In genomic region chr7:44324204-44325126, GRCh38 we compare ENCODE assay signal across 12 cellular contexts. TPM values are rescaled to one million over a fixed set of nuclear protein-coding genes. Genes with fewer than 3 reads are reported as not detected.
DNase-seq lines count a peak whose midpoint lies in the region; ATAC-seq, FAIRE-seq and TF ChIP-seq lines count a peak whose summit lies in the region.
"Had no signal": no experiment of that assay in that cellular context is flagged by ENCODE, and none has a peak within 500 bp of the region (broad histone marks: within the 10 kb centered on the region; RNA-seq: fewer than 3 reads in every experiment).

No MANE protein-coding gene starts in this region.

- no peak overlapping the region for H3K27ac ChIP-seq in CD8-positive, alpha-beta T cell (ENCODE audit: low read depth, low read length)
- H3K27ac ChIP-seq in HUES6 (ENCODE audit: low read depth, low read length) (no peak overlapping the region), ectodermal cell (ENCODE audit: insufficient read depth, low read depth, low read length, poor library complexity, severe bottlenecking) (no peak overlapping the region)
- H3K27ac ChIP-seq: gastroesophageal sphincter had no signal

- ATAC-seq in CD8-positive, alpha-beta T cell: no peak
- ATAC-seq: gastroesophageal sphincter had no signal

- no peak overlapping the region for H3K27ac Mint-ChIP-seq in CD8-positive, alpha-beta T cell
- H3K27ac Mint-ChIP-seq in neural crest cell (ENCODE audit: unreplicated experiment): no peak overlapping the region
- H3K27ac Mint-ChIP-seq in CD14-positive monocyte: no peak overlapping the region

- H3K27me3 ChIP-seq in CD8-positive, alpha-beta T cell (ENCODE audit: insufficient read depth, low read length): no peaks in the 10 kb centered on the region
- peaks cover 93% of the 10 kb centered on the region for H3K27me3 ChIP-seq in HUES6 (ENCODE audit: control insufficient read depth, insufficient read depth, low read length)
- peaks cover 71% of the 10 kb centered on the region for H3K27me3 ChIP-seq in ectodermal cell (ENCODE audit: control insufficient read depth, insufficient read depth, low read length, poor library complexity, severe bottlenecking)

- whole genome bisulfite sequencing in ectodermal cell, 2 experiments: 10 to 11% methylated on average over 60 of the region's 60 CpGs

- FAIRE-seq in frontal cortex (lab: Jason Lieb, UNC): no peak

- no peak for DNase-seq in CD8-positive, alpha-beta T cell
- DNase-seq in neural crest cell (ENCODE audit: low read depth, low spot score): no peak
- no peak for DNase-seq in frontal cortex (ENCODE audit: low spot score in 2 of 2)
- no peak for DNase-seq in OCI-M2 (lab: John Stamatoyannopoulos, UW; ENCODE audit: unreplicated experiment)
- DNase-seq in CD14-positive monocyte (ENCODE audit: low spot score): no peak
- DNase-seq in NCI-H2107 (lab: John Stamatoyannopoulos, UW): no peak
- DNase-seq: activated gamma-delta T cell treated with Interleukin-2 at 50 U/mL for 16 hours; GDM1; stimulated activated CD4-positive, alpha-beta T cell treated with anti-CD3 and anti-CD28 coated beads, Interleukin-12 subunit alpha, Interleukin-12 subunit beta, amount 100 ng/mL, for 4 hours had no signal

- no peaks in the 10 kb centered on the region for H3K36me3 Mint-ChIP-seq in CD8-positive, alpha-beta T cell
- H3K36me3 Mint-ChIP-seq in neural crest cell (ENCODE audit: low read depth) (no peaks in the 10 kb centered on the region), CD14-positive monocyte (peaks cover 0 to 5% of the 10 kb centered on the region in 2 donors)

- CTCF ChIA-PET in CD8-positive, alpha-beta T cell (lab: Charles Lee): no interaction called here

- H3K9me3 ChIP-seq in CD8-positive, alpha-beta T cell (ENCODE audit: low read length): no peaks in the 10 kb centered on the region
- no peaks in the 10 kb centered on the region for H3K9me3 ChIP-seq in HUES6 (ENCODE audit: control insufficient read depth, insufficient read depth, low read depth, low read length)
- no peaks in the 10 kb centered on the region for H3K9me3 ChIP-seq in ectodermal cell (ENCODE audit: control insufficient read depth, low read length)
- H3K9me3 ChIP-seq: gastroesophageal sphincter had no signal

- intact Hi-C loops in CD8-positive, alpha-beta T cell (cut with DNase I, micrococcal nuclease): no loop called here
- intact Hi-C loops in CD14-positive monocyte (cut with micrococcal nuclease): no loop called here

- H3K27me3 Mint-ChIP-seq in CD8-positive, alpha-beta T cell (ENCODE audit: low read depth): peaks cover 35% of the 10 kb centered on the region
- peaks cover 64% of the 10 kb centered on the region for H3K27me3 Mint-ChIP-seq in neural crest cell (ENCODE audit: low read depth)
- H3K27me3 Mint-ChIP-seq in CD14-positive monocyte (ENCODE audit: low read depth in 3 of 3): peaks cover 37 to 56% (median 43%) of the 10 kb centered on the region in 3 donors

- peaks cover 7% of the 10 kb centered on the region for H3K4me1 Mint-ChIP-seq in CD8-positive, alpha-beta T cell (ENCODE audit: low read depth)
- peaks cover 5% of the 10 kb centered on the region for H3K4me1 Mint-ChIP-seq in neural crest cell
- H3K4me1 Mint-ChIP-seq in CD14-positive monocyte: peaks cover 5% of the 10 kb centered on the region

- no peak for TF ChIP-seq CTCF in CD8-positive, alpha-beta T cell (IDR thresholded peaks at IDR 0.05)
- TF ChIP-seq CTCF in neural crest cell (conservative IDR thresholded peaks at IDR 0.05) (no peak), CD14-positive monocyte (IDR thresholded peaks at IDR 0.05) (no peak)

- no peaks in the 10 kb centered on the region for H3K36me3 ChIP-seq in CD8-positive, alpha-beta T cell (ENCODE audit: insufficient read depth, low read length)
- H3K36me3 ChIP-seq in HUES6 (ENCODE audit: control insufficient read depth, insufficient read depth, low read length) (no peaks in the 10 kb centered on the region), ectodermal cell (ENCODE audit: control insufficient read depth, insufficient read depth, low read length) (no peaks in the 10 kb centered on the region)
- H3K36me3 ChIP-seq: gastroesophageal sphincter had no signal

- no peak overlapping the region for H3K4me3 ChIP-seq in CD8-positive, alpha-beta T cell (ENCODE audit: low read depth, low read length)
- H3K4me3 ChIP-seq in HUES6 (ENCODE audit: low read depth, low read length) (peak overlapping the region; percentile 39), ectodermal cell (ENCODE audit: insufficient read depth, low read depth, low read length) (peak overlapping the region; percentile 39)

- H3K4me3 Mint-ChIP-seq in CD8-positive, alpha-beta T cell: peak overlapping the region; percentile 35
- H3K4me3 Mint-ChIP-seq in neural crest cell (peak overlapping the region; percentile 83), CD14-positive monocyte (peak overlapping the region in 1 of 2 donors; percentile 90)

- no peaks in the 10 kb centered on the region for H3K9me3 Mint-ChIP-seq in CD8-positive, alpha-beta T cell
- H3K9me3 Mint-ChIP-seq in neural crest cell (peaks cover 4% of the 10 kb centered on the region), CD14-positive monocyte (peaks cover 0 to 9% (median 4%) of the 10 kb centered on the region in 7 donors)

- POLR2A ChIA-PET in CD8-positive, alpha-beta T cell (lab: Charles Lee): no interaction called here

- H3K9ac ChIP-seq in HUES6 (ENCODE audit: low read length): no peak overlapping the region

- no peaks in the 10 kb centered on the region for H3K4me1 ChIP-seq in CD8-positive, alpha-beta T cell (ENCODE audit: insufficient read depth, low read length)
- H3K4me1 ChIP-seq in HUES6 (ENCODE audit: control insufficient read depth, insufficient read depth, low read length) (no peaks in the 10 kb centered on the region), ectodermal cell (ENCODE audit: control insufficient read depth, insufficient read depth, low read length) (no peaks in the 10 kb centered on the region)

RNA-seq across cellular contexts. Expression of gene CAMK2B, which starts 0.9 kb away (rescaled TPM):
- total RNA-seq in CD8-positive, alpha-beta T cell: not detected
- 0.59 TPM for polyA plus RNA-seq in ectodermal cell (2013, experiment 1 of 4)
- 0.44 TPM for polyA plus RNA-seq in ectodermal cell (2013, experiment 2 of 4)
- 0.43 TPM for polyA plus RNA-seq in ectodermal cell (2013, experiment 3 of 4)
- polyA plus RNA-seq in ectodermal cell (2013, experiment 4 of 4): 0.41 TPM
- total RNA-seq in neural crest cell (1.6 and 2.4 TPM in 2 replicates), frontal cortex (99.5 TPM)
- polyA plus RNA-seq in CD14-positive monocyte: not detected

Comparison
In these comparisons a context has a peak if more than half of its experiments do, and no peak if none do; other contexts are left out.
1. RNA of gene CAMK2B, which starts 0.9 kb away (total RNA-seq): 99.5 TPM in frontal cortex (single experiment); 1.6 to 2.4 TPM in neural crest cell and not detected in CD8-positive, alpha-beta T cell; every median in the first group is over 10 times any median in the second.